16 cellular contexts compared by ENCODE assay signal in genomic region chr2:128395196-128395595, GRCh38.
DNase-seq lines count a peak whose midpoint lies in the region; FAIRE-seq and TF ChIP-seq lines count a peak whose summit lies in the region.
"Had no signal": no experiment of that assay in that cellular context is flagged by ENCODE, and none has a peak within 500 bp of the region (broad histone marks: within the 10 kb centered on the region; RNA-seq: fewer than 3 reads in every experiment).

No MANE protein-coding gene starts in this region.

- no peak overlapping the region for H2BK120ac ChIP-seq in H1 (replicated peaks; ENCODE audit: low read depth, low read length)

- H3K79me1 ChIP-seq in H1 (ENCODE audit: low read depth, low read length), result no peaks in the 10 kb centered on the region

- no peak overlapping the region for H2BK5ac ChIP-seq in H1 (ENCODE audit: low read depth, low read length)

- H2AFZ ChIP-seq in H1 (ENCODE audit: low read length), result no peak overlapping the region
- H2AFZ ChIP-seq: GM23338 had no signal

- no peak overlapping the region for H4K5ac ChIP-seq in H1 (ENCODE audit: insufficient read length, low read depth, low read length)

- H3K4me3 Mint-ChIP-seq in nephron, result no peak overlapping the region
- H3K4me3 Mint-ChIP-seq: CD4-positive, CD25-positive, alpha-beta regulatory T cell; GM23338 had no signal

- no peak overlapping the region for H3K56ac ChIP-seq in H1 (replicated peaks; ENCODE audit: insufficient read length, low read depth, low read length)

- peaks cover 0 to 9% (median 5%) of the 10 kb centered on the region in 4 experiments; a peak in 5 of 7 replicates for H3K4me1 ChIP-seq in H1 (replicated peaks in 1 of 4; ENCODE audit: control insufficient read depth in 3 of 4, insufficient read depth in 4 of 4, low read length in 3 of 4)

- no peaks in the 10 kb centered on the region for H3K23me2 ChIP-seq in H1 (ENCODE audit: low read depth, low read length)

- TF ChIP-seq POLR2A in H1 (IDR thresholded peaks at IDR 0.05; ENCODE audit: control extremely low read depth in 1 of 2, low read depth in 2 of 2, low read length in 2 of 2), result no peak

- no peak overlapping the region for H2BK15ac ChIP-seq in H1 (ENCODE audit: low read length)

- H3K9me3 ChIP-seq in H1 (ENCODE audit: insufficient read depth in 2 of 2, low read depth in 1 of 2, low read length in 1 of 2), result no peaks in the 10 kb centered on the region

- H3K27me3 ChIP-seq in H1 (replicated peaks in 1 of 4; ENCODE audit: control insufficient read depth in 3 of 4, extremely low read depth in 1 of 4, insufficient read depth in 3 of 4, low read length in 3 of 4), result no peaks in the 10 kb centered on the region

- no peaks in the 10 kb centered on the region for H3K36me3 Mint-ChIP-seq in nephron (ENCODE audit: low read depth)
- H3K36me3 Mint-ChIP-seq: CD4-positive, CD25-positive, alpha-beta regulatory T cell had no signal

- H3K4ac ChIP-seq in H1 (replicated peaks; ENCODE audit: insufficient read length, low read depth, low read length), result no peak overlapping the region

- 0 out of 2 replicates have a peak overlapping the region, but pooled peaks have one; percentile 7 for H2BK20ac ChIP-seq in H1 (ENCODE audit: low read length)

- no peak overlapping the region for H3K27ac ChIP-seq in H1 (ENCODE audit: low read depth, low read length)

- H2AK5ac ChIP-seq in H1 (ENCODE audit: low read depth, low read length), result no peak overlapping the region

- peak overlapping the region; percentile 64 to 90 (median 86) for H3K27ac Mint-ChIP-seq in nephron
- H3K27ac Mint-ChIP-seq: CD4-positive, CD25-positive, alpha-beta regulatory T cell; GM23338 had no signal

- no peak overlapping the region for H3K4me3 ChIP-seq in H1 (ENCODE audit: extremely low read depth in 1 of 4, insufficient read depth in 2 of 4, low read depth in 3 of 4, low read length in 4 of 4)
- H3K4me3 ChIP-seq: GM23338 had no signal

- no peaks in the 10 kb centered on the region for H4K20me1 ChIP-seq in H1 (replicated peaks in 1 of 2; ENCODE audit: control insufficient read depth in 1 of 2, insufficient read depth in 2 of 2, low read length in 2 of 2)

- no peak overlapping the region for H4K91ac ChIP-seq in H1 (replicated peaks; ENCODE audit: insufficient read length, low read length)

- 91% methylated on average over 10 of the region's 10 CpGs; no CpG with 5 or more reads in 1 of the 2 experiments for WGBS in H1 (ENCODE audit: extremely low coverage in 1 of 2, insufficient coverage in 1 of 2, insufficient read length in 1 of 2, insufficient replicate concordance in 2 of 2, low coverage in 1 of 2, low lambda C conversion rate in 2 of 2, missing lambda C conversion rate in 1 of 2), 2 experiments

- no peak overlapping the region for H3K23ac ChIP-seq in H1 (ENCODE audit: insufficient read length)

- no peak overlapping the region for H3K4me2 ChIP-seq in H1 (ENCODE audit: insufficient read depth in 1 of 2, low read depth in 2 of 2, low read length in 2 of 2)

- H4K8ac ChIP-seq in H1 (ENCODE audit: extremely low read depth, insufficient read depth, low read length), result no peak overlapping the region

- CTCF ChIA-PET in H1 (lab: Charles Lee; ENCODE audit: partially characterized antibody), result interaction anchor here (0.7 to 1.5 kb wide), 5 partner anchors 9 to 225 kb away, joined by 3 to 5 read pairs (median 3); no protein-coding TSS in a partner anchor

- H2BK12ac ChIP-seq in H1 (ENCODE audit: low read depth, low read length), result no peak overlapping the region

- TF ChIP-seq CTCF in H1 (IDR thresholded peaks at IDR 0.05; ENCODE audit: control extremely low read depth in 1 of 3, insufficient read depth in 1 of 3, low read depth in 1 of 3, low read length in 3 of 3) (no peak), nephron (IDR thresholded peaks at IDR 0.05; ENCODE audit: unreplicated experiment in 3 of 3) (no peak)

- H3K14ac ChIP-seq in H1 (ENCODE audit: insufficient read length), result no peak overlapping the region

- H3K79me2 ChIP-seq in H1 (ENCODE audit: control insufficient read depth in 1 of 2, insufficient read depth in 2 of 2, low read length in 2 of 2), result no peaks in the 10 kb centered on the region

- peaks cover 40% of the 10 kb centered on the region for H3K4me1 Mint-ChIP-seq in nephron

- no peaks in the 10 kb centered on the region for H3K36me3 ChIP-seq in H1 (ENCODE audit: control insufficient read depth in 2 of 4, insufficient read depth in 4 of 4, low read length in 3 of 4)

- peaks cover 4% of the 10 kb centered on the region for H3K27me3 Mint-ChIP-seq in nephron (ENCODE audit: low read depth)

- H3K18ac ChIP-seq in H1 (ENCODE audit: extremely low read depth, low read length), result no peak overlapping the region

- no peak for TF ChIP-seq RAD21 in H1 (IDR thresholded peaks at IDR 0.05 in 1 of 2, conservative IDR thresholded peaks at IDR 0.05 in 1 of 2; ENCODE audit: low read depth in 2 of 2, low read length in 2 of 2)

- peak; percentile 43 for DNase-seq in activated effector memory CD4-positive, alpha-beta T cell treated with anti-CD3 and anti-CD28 coated beads, Interleukin-2, amount 50 U/mL, for 16 hours
- no peak for DNase-seq in activated effector memory CD4-positive, alpha-beta T cell treated with Interleukin-2 at 50 U/mL for 16 hours
- DNase-seq in H1 (ENCODE audit: low read depth in 1 of 2, low spot score in 2 of 2) (no peak), GM03348 (ENCODE audit: low spot score) (no peak), DMS153 (lab: John Stamatoyannopoulos, UW) (no peak), mesenteric fat pad (ENCODE audit: low spot score) (no peak), OCI-M2 (lab: John Stamatoyannopoulos, UW; ENCODE audit: unreplicated experiment) (no peak)
- DNase-seq: CD4-positive, CD25-positive, alpha-beta regulatory T cell; DMS79 treated with DMSO at 0.1 percent for 48 hours; MM.1S; NCI-H1930 had no signal

- POLR2A ChIA-PET in H1 (lab: Charles Lee; ENCODE audit: partially characterized antibody), result no interaction called here

- H3K9me3 Mint-ChIP-seq in nephron, result no peaks in the 10 kb centered on the region
- H3K9me3 Mint-ChIP-seq: GM23338 had no signal

- no peak overlapping the region for H3K9ac ChIP-seq in H1 (replicated peaks in 1 of 4; ENCODE audit: extremely low read depth in 1 of 4, low read depth in 3 of 4, low read length in 3 of 4)

- FAIRE-seq in H1 (lab: Jason Lieb, UNC), result no peak
- FAIRE-seq: A204.1, G401.6, GM12892 had no signal

- TF ChIP-seq EP300 in H1 (IDR thresholded peaks at IDR 0.05; ENCODE audit: borderline replicate concordance in 1 of 2, low read depth in 2 of 2, low read length in 2 of 2), result no peak

TF ChIP-seq in H1, 55 proteins besides CTCF, POLR2A, EP300 and RAD21:
- no peak for TF ChIP-seq RFX5 (IDR thresholded peaks at IDR 0.05; ENCODE audit: borderline replicate concordance, low read depth, low read length)
- TF ChIP-seq POU5F1 (IDR thresholded peaks at IDR 0.05; ENCODE audit: low read depth, low read length), result no peak
- TF ChIP-seq RXRA (IDR thresholded peaks at IDR 0.05; ENCODE audit: insufficient read depth, low read depth, low read length), result no peak
- TF ChIP-seq TBP (IDR thresholded peaks at IDR 0.05; ENCODE audit: low read depth, low read length), result no peak
- TF ChIP-seq SP1 (IDR thresholded peaks at IDR 0.05; ENCODE audit: low read depth, low read length), result no peak
- TF ChIP-seq JUND (IDR thresholded peaks at IDR 0.05; ENCODE audit: low read length), result no peak
- no peak for TF ChIP-seq SP2 (IDR thresholded peaks at IDR 0.05; ENCODE audit: low read length)
- TF ChIP-seq CREB1 (IDR thresholded peaks at IDR 0.05), result no peak
- TF ChIP-seq CBX8 (IDR thresholded peaks at IDR 0.05; ENCODE audit: borderline replicate concordance, low read depth, low read length), result no peak
- TF ChIP-seq CHD2 (IDR thresholded peaks at IDR 0.05; ENCODE audit: low read length), result no peak
TF ChIP-seq in H1: peak in this region for 0.
